Comparison of ENCODE assay signal across 17 cellular contexts in genomic region chr3:116064646-116065045, GRCh38.
"Had no signal": no experiment of that assay in that cellular context is flagged by ENCODE, and none has a peak within 500 bp of the region (broad histone marks: within the 10 kb centered on the region; RNA-seq: fewer than 3 reads in every experiment).

No MANE protein-coding gene starts in this region.

- H3K4me1 ChIP-seq: ascending aorta, esophagus muscularis mucosa, lower lobe of right lung, spleen, upper lobe of left lung had no signal

- H3K9me3 Mint-ChIP-seq: activated naive CD4-positive, alpha-beta T cell treated with anti-CD3 and anti-CD28 coated beads for 36 hours; activated naive CD8-positive, alpha-beta T cell treated with anti-CD3 and anti-CD28 coated beads, Interleukin-2, amount 50 U/mL, for 24 hours; activated T-helper 17 cell treated with anti-CD3 and anti-CD28 coated beads, Interleukin-2, amount 50 U/mL, for 72 hours; neural crest cell had no signal

- ATAC-seq: activated naive CD8-positive, alpha-beta T cell treated with anti-CD3 and anti-CD28 coated beads, Interleukin-2, amount 50 U/mL, for 24 hours; activated T-helper 17 cell treated with anti-CD3 and anti-CD28 coated beads, Interleukin-2, amount 50 U/mL, for 72 hours; lower lobe of right lung; sciatic nerve; stimulated activated naive CD8-positive, alpha-beta T cell treated with anti-CD3 and anti-CD28 coated beads, Interleukin-15, amount 100 ng/mL, for 72 hours had no signal

- H3K27ac ChIP-seq: ascending aorta, esophagus muscularis mucosa, lower lobe of right lung, spleen, upper lobe of left lung had no signal

- H3K27ac Mint-ChIP-seq: activated naive CD4-positive, alpha-beta T cell treated with anti-CD3 and anti-CD28 coated beads for 36 hours; activated naive CD8-positive, alpha-beta T cell treated with anti-CD3 and anti-CD28 coated beads, Interleukin-2, amount 50 U/mL, for 24 hours; activated T-helper 17 cell treated with anti-CD3 and anti-CD28 coated beads, Interleukin-2, amount 50 U/mL, for 72 hours; stimulated activated naive CD8-positive, alpha-beta T cell treated with anti-CD3 and anti-CD28 coated beads, Interleukin-15, amount 100 ng/mL, for 72 hours had no signal

- DNase-seq: activated CD4-positive, CD25-positive, alpha-beta regulatory T cell treated with anti-CD3 and anti-CD28 coated beads, Interleukin-2, amount 50 U/mL, for 72 hours; activated naive CD4-positive, alpha-beta T cell treated with anti-CD3 and anti-CD28 coated beads for 36 hours; activated naive CD8-positive, alpha-beta T cell treated with anti-CD3 and anti-CD28 coated beads, Interleukin-2, amount 50 U/mL, for 24 hours; activated T-cell treated with anti-CD3 and anti-CD28 coated beads for 4 hours; glutamatergic neuron; lower lobe of right lung; spleen; stimulated activated CD4-positive, alpha-beta T cell treated with anti-CD3 and anti-CD28 coated beads, Interleukin-1b, Interleukin-23, amount 100 ng/mL, for 48 hours; stimulated activated naive CD8-positive, alpha-beta T cell treated with anti-CD3 and anti-CD28 coated beads, Interleukin-15, amount 100 ng/mL, for 72 hours; T-helper 1 cell; T1000; upper lobe of left lung had no signal

- H3K4me3 ChIP-seq: ascending aorta, esophagus muscularis mucosa, lower lobe of right lung, spleen, upper lobe of left lung had no signal

- H3K27me3 Mint-ChIP-seq: activated naive CD8-positive, alpha-beta T cell treated with anti-CD3 and anti-CD28 coated beads, Interleukin-2, amount 50 U/mL, for 24 hours; activated T-helper 17 cell treated with anti-CD3 and anti-CD28 coated beads, Interleukin-2, amount 50 U/mL, for 72 hours; stimulated activated naive CD8-positive, alpha-beta T cell treated with anti-CD3 and anti-CD28 coated beads, Interleukin-15, amount 100 ng/mL, for 72 hours had no signal

- H3K4me1 Mint-ChIP-seq: activated naive CD8-positive, alpha-beta T cell treated with anti-CD3 and anti-CD28 coated beads, Interleukin-2, amount 50 U/mL, for 24 hours; activated T-helper 17 cell treated with anti-CD3 and anti-CD28 coated beads, Interleukin-2, amount 50 U/mL, for 72 hours; stimulated activated naive CD8-positive, alpha-beta T cell treated with anti-CD3 and anti-CD28 coated beads, Interleukin-15, amount 100 ng/mL, for 72 hours had no signal

- H3K4me3 Mint-ChIP-seq: activated naive CD4-positive, alpha-beta T cell treated with anti-CD3 and anti-CD28 coated beads for 36 hours; activated naive CD8-positive, alpha-beta T cell treated with anti-CD3 and anti-CD28 coated beads, Interleukin-2, amount 50 U/mL, for 24 hours; activated T-helper 17 cell treated with anti-CD3 and anti-CD28 coated beads, Interleukin-2, amount 50 U/mL, for 72 hours; neural crest cell; stimulated activated naive CD8-positive, alpha-beta T cell treated with anti-CD3 and anti-CD28 coated beads, Interleukin-15, amount 100 ng/mL, for 72 hours had no signal

- H3K36me3 ChIP-seq: ascending aorta, esophagus muscularis mucosa, lower lobe of right lung, spleen, upper lobe of left lung had no signal

- H3K9me3 ChIP-seq: ascending aorta, esophagus muscularis mucosa, lower lobe of right lung, spleen, upper lobe of left lung had no signal

- H3K27me3 ChIP-seq: ascending aorta, esophagus muscularis mucosa, upper lobe of left lung had no signal
